ENCODE assay signal across 25 cellular contexts in genomic region chr1:181595234-181595633, GRCh38.
"Had no signal": no experiment of that assay in that cellular context is flagged by ENCODE, and none has a peak within 500 bp of the region (broad histone marks: within the 10 kb centered on the region; RNA-seq: fewer than 3 reads in every experiment).

No MANE protein-coding gene starts in this region.

- H3K27ac ChIP-seq: gastroesophageal sphincter, skin epidermis, uterus had no signal

- H3K4me1 Mint-ChIP-seq: activated B cell treated with CpG ODN at 0.5 μM for 24 hours; activated T-helper 17 cell treated with anti-CD3 and anti-CD28 coated beads, Interleukin-2, amount 50 U/mL, for 72 hours; central memory CD8-positive, alpha-beta T cell; stimulated activated effector memory CD8-positive, alpha-beta T cell treated with anti-CD3 and anti-CD28 coated beads, Interleukin-12 subunit alpha, Interleukin-12 subunit beta, amount 100 ng/mL, for 72 hours; T-cell had no signal

- H3K27ac Mint-ChIP-seq: activated B cell treated with CpG ODN at 0.5 μM for 24 hours; activated CD8-positive, alpha-beta T cell treated with anti-CD3 and anti-CD28 coated beads for 36 hours; activated T-helper 17 cell treated with anti-CD3 and anti-CD28 coated beads, Interleukin-2, amount 50 U/mL, for 72 hours; effector memory CD8-positive, alpha-beta T cell; nephron; stimulated activated effector memory CD8-positive, alpha-beta T cell treated with anti-CD3 and anti-CD28 coated beads, Interleukin-12 subunit alpha, Interleukin-12 subunit beta, amount 100 ng/mL, for 72 hours; stimulated activated naive CD8-positive, alpha-beta T cell treated with anti-CD3 and anti-CD28 coated beads, Interleukin-15, Interleukin-2, amounts not matched to agents 100 ng/mL and 50 ng/mL, for 24 hours; T-cell; T-helper 2 cell treated with Interferon-gamma antibody and Interleukin-4, amounts not matched to agents 5 μg/mL and 100 μg/mL, for 36 hours; type B pancreatic cell had no signal

- H3K4me1 ChIP-seq: gastroesophageal sphincter, uterus had no signal

- H3K4me3 Mint-ChIP-seq: activated B cell treated with CpG ODN at 0.5 μM for 24 hours; activated CD8-positive, alpha-beta T cell treated with anti-CD3 and anti-CD28 coated beads for 36 hours; activated T-cell treated with anti-CD3 and anti-CD28 coated beads, Interleukin-2, amount 50 U/mL, for 4 hours; activated T-helper 17 cell treated with anti-CD3 and anti-CD28 coated beads, Interleukin-2, amount 50 U/mL, for 72 hours; central memory CD8-positive, alpha-beta T cell; effector memory CD8-positive, alpha-beta T cell; nephron; stimulated activated effector memory CD8-positive, alpha-beta T cell treated with anti-CD3 and anti-CD28 coated beads, Interleukin-12 subunit alpha, Interleukin-12 subunit beta, amount 100 ng/mL, for 72 hours; stimulated activated naive CD8-positive, alpha-beta T cell treated with anti-CD3 and anti-CD28 coated beads, Interleukin-15, Interleukin-2, amounts not matched to agents 100 ng/mL and 50 ng/mL, for 24 hours; T-cell; T-helper 2 cell treated with Interferon-gamma antibody and Interleukin-4, amounts not matched to agents 5 μg/mL and 100 μg/mL, for 36 hours; type B pancreatic cell had no signal

- H3K9me3 Mint-ChIP-seq: activated CD8-positive, alpha-beta T cell treated with anti-CD3 and anti-CD28 coated beads for 36 hours; central memory CD8-positive, alpha-beta T cell; nephron; T-helper 2 cell treated with Interferon-gamma antibody and Interleukin-4, amounts not matched to agents 5 μg/mL and 100 μg/mL, for 36 hours; type B pancreatic cell had no signal

- H3K36me3 ChIP-seq: gastroesophageal sphincter, uterus had no signal

- H3K4me3 ChIP-seq: gastroesophageal sphincter, skin epidermis, uterus had no signal

- H3K27me3 ChIP-seq: gastroesophageal sphincter, uterus had no signal

- H3K36me3 Mint-ChIP-seq: stimulated activated effector memory CD8-positive, alpha-beta T cell treated with anti-CD3 and anti-CD28 coated beads, Interleukin-12 subunit alpha, Interleukin-12 subunit beta, amount 100 ng/mL, for 72 hours; T-cell; type B pancreatic cell had no signal

- H3K9me3 ChIP-seq: gastroesophageal sphincter, uterus had no signal

- DNase-seq: activated B cell treated with CpG ODN at 0.5 μM for 24 hours; activated CD4-positive, alpha-beta T cell treated with anti-CD3 and anti-CD28 coated beads, Interleukin-2, amount 50 U/mL, for 1 hour; activated CD8-positive, alpha-beta T cell treated with anti-CD3 and anti-CD28 coated beads for 36 hours; activated gamma-delta T cell treated with Interleukin-2 at 50 U/mL for 16 hours; activated naive CD4-positive, alpha-beta T cell treated with anti-CD3 and anti-CD28 coated beads, Interleukin-2, amount 50 U/mL, for 16 hours; activated T-cell treated with anti-CD3 and anti-CD28 coated beads, Interleukin-2, amount 50 U/mL, for 4 hours; amniotic stem cell; effector memory CD8-positive, alpha-beta T cell; hippocampal formation; kidney; left colon; mammary epithelial cell; stimulated activated CD4-positive, alpha-beta T cell treated with anti-CD3 and anti-CD28 coated beads, Interleukin-12 subunit alpha, Interleukin-12 subunit beta, amount 100 ng/mL, for 4 hours; stimulated activated CD4-positive, alpha-beta T cell treated with anti-CD3 and anti-CD28 coated beads, Interleukin-4, amount 100 ng/mL, for 24 hours; T-cell; uterus had no signal
